Comparison of ENCODE assay signal across 10 cellular contexts in the genomic region with DNA sequence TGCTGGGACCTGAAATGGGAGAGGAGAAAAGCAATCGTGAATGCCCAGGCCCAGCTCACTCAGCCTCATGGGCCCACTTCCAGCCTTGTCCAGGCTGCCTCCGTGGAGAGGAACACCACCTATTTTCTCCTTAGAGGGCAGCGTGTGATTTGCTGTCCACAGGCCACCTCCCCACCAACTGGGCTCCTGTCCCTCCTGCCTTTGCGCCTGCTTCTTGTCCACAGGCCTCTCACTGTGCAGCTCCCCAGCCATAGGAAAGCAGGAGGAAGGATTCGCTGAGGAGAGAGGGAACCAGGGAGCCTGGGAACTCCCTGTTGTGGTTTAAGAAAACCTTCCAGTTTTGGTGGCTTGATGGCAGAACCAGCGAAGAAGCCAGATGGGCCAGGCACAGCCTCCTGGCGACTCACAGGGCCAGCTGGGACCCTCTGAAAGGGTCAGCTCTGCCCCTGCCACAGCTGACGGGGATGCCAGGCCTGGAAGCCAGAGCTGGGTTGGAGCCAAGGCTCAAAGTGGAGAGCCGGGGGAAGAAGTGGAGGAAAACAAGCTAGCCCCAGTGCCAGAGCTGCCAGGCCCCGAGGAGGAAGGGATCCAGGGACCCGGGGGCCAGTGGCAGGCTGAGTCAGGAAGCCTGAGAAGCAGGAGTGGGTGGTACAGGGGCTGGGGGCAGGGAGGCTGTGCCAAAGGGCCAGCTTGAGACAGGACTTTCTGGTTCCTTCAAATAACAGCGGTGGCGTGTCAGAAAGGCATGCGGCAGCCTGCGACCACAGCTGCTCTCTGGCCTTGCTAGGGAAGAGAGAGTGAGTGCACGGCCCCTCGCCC. TPM values are rescaled to one million over a fixed set of nuclear protein-coding genes. Genes with fewer than 3 reads are reported as not detected.
DNase-seq lines count a peak whose midpoint lies in the region; ATAC-seq and TF ChIP-seq lines count a peak whose summit lies in the region.
"Had no signal": no experiment of that assay in that cellular context is flagged by ENCODE, and none has a peak within 500 bp of the region (broad histone marks: within the 10 kb centered on the region; RNA-seq: fewer than 3 reads in every experiment).

No MANE protein-coding gene starts in this region.

- H3K4me1 ChIP-seq in upper lobe of left lung, result peaks cover 52 to 64% (median 62%) of the 10 kb centered on the region in 4 donors

- DNase-seq in activated CD4-positive, alpha-beta T cell treated with anti-CD3 and anti-CD28 coated beads, Interleukin-2, amount 10 ng/mL, durations not matched to agents 7 days and 5 days, result no peak
- no peak for DNase-seq in activated CD4-positive, alpha-beta T cell treated with anti-CD3 and anti-CD28 coated beads, Interleukin-2, amount 50 U/mL, for 48 hours
- DNase-seq in cerebellar cortex (ENCODE audit: low spot score), result peak; percentile 75
- no peak for DNase-seq in memory B cell (ENCODE audit: low spot score in 2 of 2)
- peak in 1 of 2 donors; percentile 86 for DNase-seq in upper lobe of left lung
- DNase-seq in NCI-H2029 (lab: John Stamatoyannopoulos, UW), result no peak
- DNase-seq in NCI-H526 (lab: John Stamatoyannopoulos, UW), result no peak
- DNase-seq: activated CD4-positive, alpha-beta T cell treated with anti-CD3 and anti-CD28 coated beads, Interleukin-2, amount 50 U/mL, for 1 hour had no signal

- peak overlapping the region; percentile 79 to 99 (median 90) for H3K27ac ChIP-seq in upper lobe of left lung
- H3K27ac ChIP-seq: neural progenitor cell had no signal

- peak overlapping the region; percentile 73 for H3K27ac Mint-ChIP-seq in activated CD4-positive, alpha-beta T cell treated with anti-CD3 and anti-CD28 coated beads, Interleukin-2, amount 10 ng/mL, durations not matched to agents 7 days and 5 days
- peak overlapping the region; percentile 31 for H3K27ac Mint-ChIP-seq in memory B cell

- peak in 1 of 4 donors; percentile 34 for TF ChIP-seq EP300 in upper lobe of left lung (IDR thresholded peaks at IDR 0.05)

- H3K27me3 ChIP-seq in upper lobe of left lung, result no peaks in the 10 kb centered on the region
- H3K27me3 ChIP-seq: neural progenitor cell had no signal

- 47 to 52% methylated on average over 10 to 17 of the region's 17 CpGs for whole genome bisulfite sequencing in upper lobe of left lung, 2 donors

- CTCF ChIA-PET in activated CD4-positive, alpha-beta T cell treated with anti-CD3 and anti-CD28 coated beads, Interleukin-2, amount 10 ng/mL, durations not matched to agents 7 days and 5 days (lab: Charles Lee), result interaction anchor here (0.6 to 7.8 kb wide), 7 partner anchors 8 to 115 kb away, joined by 3 to 113 read pairs (median 5); partner anchors contain the start of genes AAMP, CATIP and PNKD

- H3K4me3 Mint-ChIP-seq in activated CD4-positive, alpha-beta T cell treated with anti-CD3 and anti-CD28 coated beads, Interleukin-2, amount 10 ng/mL, durations not matched to agents 7 days and 5 days, result no peak overlapping the region
- no peak overlapping the region for H3K4me3 Mint-ChIP-seq in memory B cell
- H3K4me3 Mint-ChIP-seq: neural progenitor cell had no signal

- peaks cover 25 to 70% (median 52%) of the 10 kb centered on the region in 4 donors for H3K36me3 ChIP-seq in upper lobe of left lung
- H3K36me3 ChIP-seq: neural progenitor cell had no signal

- H3K36me3 Mint-ChIP-seq in activated CD4-positive, alpha-beta T cell treated with anti-CD3 and anti-CD28 coated beads, Interleukin-2, amount 10 ng/mL, durations not matched to agents 7 days and 5 days (ENCODE audit: low read depth), result peaks cover 45% of the 10 kb centered on the region
- H3K36me3 Mint-ChIP-seq in memory B cell, result peaks cover 23% of the 10 kb centered on the region
- H3K36me3 Mint-ChIP-seq: neural progenitor cell had no signal

- no peak for TF ChIP-seq POLR2A in upper lobe of left lung (IDR thresholded peaks at IDR 0.05)

- ATAC-seq in memory B cell (ENCODE audit: low read depth), result no peak
- peak in 1 of 2 donors; percentile 51 for ATAC-seq in upper lobe of left lung (ENCODE audit: low FRiP score in 2 of 2)
- no peak for ATAC-seq in HG03439 (IDR thresholded peaks at IDR 0.05; ENCODE audit: unreplicated experiment)

- H3K4me3 ChIP-seq in upper lobe of left lung, result no peak overlapping the region
- H3K4me3 ChIP-seq: neural progenitor cell had no signal

- no peaks in the 10 kb centered on the region for H3K9me3 ChIP-seq in upper lobe of left lung

- no peaks in the 10 kb centered on the region for H3K9me3 Mint-ChIP-seq in activated CD4-positive, alpha-beta T cell treated with anti-CD3 and anti-CD28 coated beads, Interleukin-2, amount 10 ng/mL, durations not matched to agents 7 days and 5 days
- H3K9me3 Mint-ChIP-seq in memory B cell, result no peaks in the 10 kb centered on the region
- H3K9me3 Mint-ChIP-seq: neural progenitor cell had no signal

- POLR2A ChIA-PET in activated CD4-positive, alpha-beta T cell treated with anti-CD3 and anti-CD28 coated beads, Interleukin-2, amount 10 ng/mL, durations not matched to agents 7 days and 5 days (lab: Charles Lee), result no interaction called here

- H3K27me3 Mint-ChIP-seq in activated CD4-positive, alpha-beta T cell treated with anti-CD3 and anti-CD28 coated beads, Interleukin-2, amount 10 ng/mL, durations not matched to agents 7 days and 5 days, result no peaks in the 10 kb centered on the region
- no peaks in the 10 kb centered on the region for H3K27me3 Mint-ChIP-seq in memory B cell

- no peak for TF ChIP-seq CTCF in upper lobe of left lung (IDR thresholded peaks at IDR 0.05)

- H3K4me1 Mint-ChIP-seq in activated CD4-positive, alpha-beta T cell treated with anti-CD3 and anti-CD28 coated beads, Interleukin-2, amount 10 ng/mL, durations not matched to agents 7 days and 5 days, result peaks cover 47% of the 10 kb centered on the region
- peaks cover 43% of the 10 kb centered on the region for H3K4me1 Mint-ChIP-seq in memory B cell

RNA-seq across cellular contexts. Expression of gene TMBIM1, which starts 9.9 kb away (rescaled TPM):
- total RNA-seq in activated CD4-positive, alpha-beta T cell treated with anti-CD3 and anti-CD28 coated beads, Interleukin-2, amount 10 ng/mL, durations not matched to agents 7 days and 5 days, result 100 to 1,000 TPM in 1 of 2 experiments, 10 to 100 TPM in 1; 99.3 to 101 TPM
- 100 to 1,000 TPM; 112 to 359 (median 236) TPM for total RNA-seq in upper lobe of left lung

RNA-seq across cellular contexts. Expression of gene PNKD, which starts 12.1 kb away (rescaled TPM):
- 10 to 100 TPM; 34.0 to 39.1 TPM for total RNA-seq in activated CD4-positive, alpha-beta T cell treated with anti-CD3 and anti-CD28 coated beads, Interleukin-2, amount 10 ng/mL, durations not matched to agents 7 days and 5 days
- 100 to 1,000 TPM in 2 of 6 donors, 10 to 100 TPM in 4; 69.8 to 153 (median 87.2) TPM for total RNA-seq in upper lobe of left lung

RNA-seq across cellular contexts. Expression of gene AAMP, which starts 12.4 kb away (rescaled TPM):
- total RNA-seq in activated CD4-positive, alpha-beta T cell treated with anti-CD3 and anti-CD28 coated beads, Interleukin-2, amount 10 ng/mL, durations not matched to agents 7 days and 5 days, result 10 to 100 TPM; 42.3 to 51.1 TPM
- total RNA-seq in upper lobe of left lung, result 100 to 1,000 TPM in 4 of 6 donors, 10 to 100 TPM in 2; 67.1 to 168 (median 118) TPM

RNA-seq across cellular contexts. Expression of gene GPBAR1, which starts 21.6 kb away (rescaled TPM):
- total RNA-seq in activated CD4-positive, alpha-beta T cell treated with anti-CD3 and anti-CD28 coated beads, Interleukin-2, amount 10 ng/mL, durations not matched to agents 7 days and 5 days, result 1 to 10 TPM; 1.0 to 1.2 TPM
- 1 to 10 TPM in 5 of 6 donors, under 1 TPM in 1; 0.33 to 6.4 (median 4.1) TPM for total RNA-seq in upper lobe of left lung
